In the genomic region with DNA sequence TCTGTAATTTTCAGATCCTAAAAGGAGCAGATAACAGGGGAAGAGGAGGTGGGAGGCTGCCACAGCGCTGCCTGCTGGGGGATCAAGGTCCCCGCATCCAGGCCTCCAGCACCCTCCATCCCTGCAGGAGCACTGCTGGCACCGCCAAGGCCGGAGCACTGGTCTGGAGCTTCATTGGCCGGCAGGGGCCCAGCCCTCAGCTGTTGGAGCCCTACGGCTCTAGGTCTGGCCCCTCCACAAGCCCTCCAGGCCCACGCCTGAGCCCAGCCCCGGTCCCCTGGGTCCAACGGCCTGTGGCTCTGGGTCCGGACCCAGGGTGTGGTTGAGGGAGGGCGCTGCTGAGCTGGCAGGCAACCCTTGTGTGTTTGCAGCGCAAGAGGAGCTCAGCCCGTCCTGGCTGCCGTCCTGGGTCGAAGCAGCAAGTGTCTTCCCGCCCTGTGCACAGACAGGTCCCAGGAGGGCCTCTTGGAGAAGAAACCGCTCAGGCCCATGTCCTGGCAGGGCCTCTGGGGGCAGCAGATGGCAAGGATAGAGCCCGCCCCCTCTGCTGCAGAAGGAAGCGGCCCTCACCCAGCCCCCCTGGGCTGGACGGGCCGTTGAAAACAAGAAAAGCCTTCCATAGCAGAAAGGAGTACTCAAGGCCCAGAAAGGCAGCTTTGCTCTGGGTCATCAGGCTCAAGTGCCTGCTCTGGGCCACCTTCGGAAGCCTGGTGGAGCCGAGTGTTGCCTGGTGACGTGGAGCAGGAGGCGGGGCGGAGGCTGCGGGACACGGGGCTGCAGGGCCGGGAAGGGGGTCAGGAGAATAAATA, we compare ENCODE assay signal across 8 cellular contexts. TPM values are rescaled to one million over a fixed set of nuclear protein-coding genes. Genes with fewer than 3 reads are reported as not detected.
DNase-seq lines count a peak whose midpoint lies in the region; ATAC-seq and TF ChIP-seq lines count a peak whose summit lies in the region.

No MANE protein-coding gene starts in this region.

- H3K4me1 ChIP-seq in RWPE2 (ENCODE audit: insufficient read depth, poor library complexity, severe bottlenecking) (no peaks in the 10 kb centered on the region), gastroesophageal sphincter (peaks cover 0 to 24% (median 5%) of the 10 kb centered on the region in 3 donors), gastrocnemius medialis (peaks cover 3 to 5% of the 10 kb centered on the region in 2 donors), Caco-2 (no peaks in the 10 kb centered on the region)

- no peaks in the 10 kb centered on the region for H3K4me1 Mint-ChIP-seq in Caco-2 (ENCODE audit: low read depth, unreplicated experiment)

- no TSS peak for BruUV-seq in Caco-2 (replicated peaks; lab: Mats Ljungman, UMichigan)

- ATAC-seq in GM21619 (IDR thresholded peaks at IDR 0.05; ENCODE audit: unreplicated experiment) (peak; percentile 57), RWPE2 (ENCODE audit: low read depth) (0 out of 3 replicates have a peak, but pooled peaks have one; percentile 22), gastroesophageal sphincter (peak; percentile 68), gastrocnemius medialis (no peak), GM21526 (IDR thresholded peaks at IDR 0.05; ENCODE audit: low FRiP score, unreplicated experiment) (no peak)

- TF ChIP-seq EP300 in gastroesophageal sphincter (IDR thresholded peaks at IDR 0.05) = no peak

- H3K27ac ChIP-seq in RWPE2 (ENCODE audit: poor library complexity, severe bottlenecking) = no peak overlapping the region
- H3K27ac ChIP-seq in gastroesophageal sphincter = peak overlapping the region in 3 of 4 donors; percentile 48 to 67 (median 61)
- H3K27ac ChIP-seq in gastrocnemius medialis = no peak overlapping the region

- H3K27me3 Mint-ChIP-seq in Caco-2 (ENCODE audit: insufficient read depth, unreplicated experiment) = no peaks in the 10 kb centered on the region

- H3K27me3 ChIP-seq in RWPE2 (ENCODE audit: insufficient read depth, poor library complexity, severe bottlenecking) (no peaks in the 10 kb centered on the region), gastroesophageal sphincter (no peaks in the 10 kb centered on the region), gastrocnemius medialis (no peaks in the 10 kb centered on the region), Caco-2 (replicated peaks; ENCODE audit: control insufficient read depth, insufficient read depth, low read length) (no peaks in the 10 kb centered on the region)

- H3K27ac Mint-ChIP-seq in Caco-2 (ENCODE audit: unreplicated experiment) = no peak overlapping the region

- no peaks in the 10 kb centered on the region for H3K9me3 Mint-ChIP-seq in Caco-2 (ENCODE audit: unreplicated experiment)

- no peaks in the 10 kb centered on the region for H3K9me3 ChIP-seq in RWPE2 (ENCODE audit: severe bottlenecking)
- H3K9me3 ChIP-seq in gastroesophageal sphincter = no peaks in the 10 kb centered on the region
- no peaks in the 10 kb centered on the region for H3K9me3 ChIP-seq in gastrocnemius medialis
- H3K9me3 ChIP-seq in Caco-2 = no peaks in the 10 kb centered on the region

- H3K36me3 ChIP-seq in RWPE2 (ENCODE audit: low read depth) (peaks cover 26% of the 10 kb centered on the region), gastroesophageal sphincter (peaks cover 0 to 19% of the 10 kb centered on the region in 2 donors), gastrocnemius medialis (no peaks in the 10 kb centered on the region), Caco-2 (ENCODE audit: control insufficient read depth, insufficient read depth, low read length) (no peaks in the 10 kb centered on the region)

- DNase-seq in ACHN = peak; percentile 61
- DNase-seq in RWPE2 (ENCODE audit: low spot score) = no peak
- DNase-seq in gastrocnemius medialis = no peak
- no peak for DNase-seq in Caco-2
- no peak for DNase-seq in cerebellar nuclear complex (lab: John Stamatoyannopoulos, UW)

- TF ChIP-seq POLR2A in gastroesophageal sphincter (IDR thresholded peaks at IDR 0.05) (no peak), gastrocnemius medialis (IDR thresholded peaks at IDR 0.05) (no peak)

- TF ChIP-seq CTCF in RWPE2 (IDR thresholded peaks at IDR 0.05; ENCODE audit: poor library complexity, severe bottlenecking) = no peak
- peak in 3 of 4 experiments; percentile 19 to 29 (median 24) for TF ChIP-seq CTCF in gastroesophageal sphincter (IDR thresholded peaks at IDR 0.05)
- no peak for TF ChIP-seq CTCF in gastrocnemius medialis (IDR thresholded peaks at IDR 0.05 in 4 of 5, conservative IDR thresholded peaks at IDR 0.05 in 1 of 5)
- TF ChIP-seq CTCF in Caco-2 (IDR thresholded peaks at IDR 0.05; ENCODE audit: insufficient read depth in 1 of 2, low read depth in 1 of 2, low read length in 1 of 2, severe bottlenecking in 1 of 2, unreplicated experiment in 1 of 2) = peak in 1 of 2 experiments; percentile 5

- no peak overlapping the region for H3K4me3 ChIP-seq in RWPE2 (ENCODE audit: severe bottlenecking)
- peak overlapping the region; percentile 9 to 47 for H3K4me3 ChIP-seq in gastroesophageal sphincter
- H3K4me3 ChIP-seq in gastrocnemius medialis = peak overlapping the region; percentile 12 to 33 (median 20)
- H3K4me3 ChIP-seq in Caco-2 (ENCODE audit: low read depth, low read length) = no peak overlapping the region

- WGBS in gastroesophageal sphincter (ENCODE audit: low coverage in 1 of 2), 2 donors = 49 to 92% methylated on average over 2 to 5 of the region's 29 CpGs

- H3K36me3 Mint-ChIP-seq in Caco-2 (ENCODE audit: insufficient read depth, unreplicated experiment) = peaks cover 36% of the 10 kb centered on the region

- no peak overlapping the region for H3K4me3 Mint-ChIP-seq in Caco-2 (ENCODE audit: unreplicated experiment)

- POLR2A ChIA-PET in Caco-2 (lab: Charles Lee) = no interaction called here

- in situ Hi-C loops in ACHN (cut with HindIII; ENCODE audit: low pct_ligation_motif_present, low pct_unique_long_range_greater_than_20kb, low sequenced_read_pairs) (no loop called here), gastrocnemius medialis (cut with MboI; ENCODE audit: low sequenced_read_pairs in 4 of 4) (no loop called here)

- intact Hi-C loops in gastrocnemius medialis (cut with DNase I; ENCODE audit: low total_unique reads) = no loop called here
- intact Hi-C loops in Caco-2 (cut with micrococcal nuclease; ENCODE audit: unreplicated experiment) = no loop called here

- CTCF ChIA-PET in Caco-2 (lab: Charles Lee) = no interaction called here

RNA-seq across cellular contexts. Expression of gene FBXL18, which starts 35.7 kb away (rescaled TPM):
- total RNA-seq in gastroesophageal sphincter (10 to 100 TPM in 1 of 4 donors, 1 to 10 TPM in 3; 5.8 to 11.8 (median 8.2) TPM), gastrocnemius medialis (10 to 100 TPM in 2 of 4 donors, 1 to 10 TPM in 2; 6.9 to 11.4 (median 10.6) TPM), Caco-2 (2022) (22.1 and 24.6 TPM in 2 replicates)

RNA-seq across cellular contexts. Expression of gene ACTB, which starts 52.5 kb away (rescaled TPM):
- total RNA-seq in gastroesophageal sphincter = over 10,000 TPM in 1 of 4 donors, 1,000 to 10,000 TPM in 3; 4,936 to 13,281 (median 6,781) TPM
- total RNA-seq in gastrocnemius medialis = 100 to 1,000 TPM; 174 to 628 (median 303) TPM
- 3,565 and 4,201 TPM in 2 replicates for total RNA-seq in Caco-2 (2022)

RNA-seq across cellular contexts. Expression of gene TNRC18, which starts 54.3 kb away (rescaled TPM):
- total RNA-seq in gastroesophageal sphincter = 100 to 1,000 TPM in 3 of 4 donors, 10 to 100 TPM in 1; 87.6 to 218 (median 124) TPM
- total RNA-seq in gastrocnemius medialis = 10 to 100 TPM in 3 of 4 donors, 1 to 10 TPM in 1; 8.7 to 31.2 (median 20.5) TPM
- 73.7 and 75.6 TPM in 2 replicates for total RNA-seq in Caco-2 (2022)

Comparison
In these comparisons a context has a peak if more than half of its experiments do, and no peak if none do; other contexts are left out.
1. ATAC-seq: peak in GM21619 (single experiment), RWPE2 (single experiment) and gastroesophageal sphincter (single experiment); none in gastrocnemius medialis (0 of 2) and GM21526 (single experiment).
2. H3K27ac ChIP-seq: peak in gastroesophageal sphincter (3 of 4); none in RWPE2 (single experiment) and gastrocnemius medialis (0 of 4).
3. H3K4me3 ChIP-seq: peak in gastroesophageal sphincter (2 of 2) and gastrocnemius medialis (4 of 4); none in RWPE2 (single experiment) and Caco-2 (single experiment).
4. CTCF ChIP-seq: peak in gastroesophageal sphincter (3 of 4); none in RWPE2 (single experiment) and gastrocnemius medialis (0 of 5).